Comparison of ENCODE assay signal across 13 cellular contexts in genomic region chr10:71277914-71278665, GRCh38.
"Had no signal": no experiment of that assay in that cellular context is flagged by ENCODE, and none has a peak within 500 bp of the region (broad histone marks: within the 10 kb centered on the region; RNA-seq: fewer than 3 reads in every experiment).

No MANE protein-coding gene starts in this region.

- H3K4me3 Mint-ChIP-seq: activated B cell treated with CpG ODN at 0.5 μM for 24 hours; activated CD4-positive, alpha-beta T cell treated with anti-CD3 and anti-CD28 coated beads, Interleukin-2, amount 10 ng/mL, durations not matched to agents 24 days and 14 days; activated CD8-positive, alpha-beta T cell treated with anti-CD3 and anti-CD28 coated beads for 36 hours; activated naive CD4-positive, alpha-beta T cell treated with anti-CD3 and anti-CD28 coated beads for 36 hours; activated T-cell treated with anti-CD3 and anti-CD28 coated beads, Interleukin-2, amount 50 U/mL, for 4 hours; naive thymus-derived CD8-positive, alpha-beta T cell; T-cell had no signal

- H3K36me3 Mint-ChIP-seq: naive thymus-derived CD8-positive, alpha-beta T cell; T-cell had no signal

- H3K27me3 Mint-ChIP-seq: activated CD4-positive, alpha-beta T cell treated with anti-CD3 and anti-CD28 coated beads, Interleukin-2, amount 10 ng/mL, durations not matched to agents 24 days and 14 days; activated CD8-positive, alpha-beta T cell treated with anti-CD3 and anti-CD28 coated beads for 36 hours; naive thymus-derived CD8-positive, alpha-beta T cell had no signal

- H3K27ac ChIP-seq: esophagus muscularis mucosa, tibial nerve had no signal

- H3K36me3 ChIP-seq: tibial nerve had no signal

- H3K4me3 ChIP-seq: esophagus muscularis mucosa, tibial nerve had no signal

- H3K9me3 ChIP-seq: esophagus muscularis mucosa, tibial nerve had no signal

- H3K27me3 ChIP-seq: esophagus muscularis mucosa, tibial nerve had no signal

- H3K27ac Mint-ChIP-seq: activated B cell treated with CpG ODN at 0.5 μM for 24 hours; activated CD4-positive, alpha-beta T cell treated with anti-CD3 and anti-CD28 coated beads, Interleukin-2, amount 10 ng/mL, durations not matched to agents 24 days and 14 days; activated CD8-positive, alpha-beta T cell treated with anti-CD3 and anti-CD28 coated beads for 36 hours; activated naive CD4-positive, alpha-beta T cell treated with anti-CD3 and anti-CD28 coated beads for 36 hours; naive thymus-derived CD8-positive, alpha-beta T cell; T-cell had no signal

- DNase-seq: activated B cell treated with CpG ODN at 0.5 μM for 24 hours; activated CD4-positive, alpha-beta T cell treated with anti-CD3 and anti-CD28 coated beads, Interleukin-2, amount 10 ng/mL, durations not matched to agents 24 days and 14 days; activated CD8-positive, alpha-beta T cell treated with anti-CD3 and anti-CD28 coated beads for 36 hours; activated naive CD4-positive, alpha-beta T cell treated with anti-CD3 and anti-CD28 coated beads for 36 hours; activated T-cell treated with anti-CD3 and anti-CD28 coated beads, Interleukin-2, amount 50 U/mL, for 4 hours; cortex of kidney; effector CD8-positive, alpha-beta T cell; naive thymus-derived CD8-positive, alpha-beta T cell; stimulated activated CD8-positive, alpha-beta memory T cell treated with anti-CD3 and anti-CD28 coated beads, Interleukin-4, amount 100 ng/mL, for 48 hours; stimulated activated naive CD4-positive, alpha-beta T cell; T-cell had no signal

- H3K4me1 Mint-ChIP-seq: activated B cell treated with CpG ODN at 0.5 μM for 24 hours had no signal

- H3K4me1 ChIP-seq: tibial nerve had no signal

- H3K9me3 Mint-ChIP-seq: activated B cell treated with CpG ODN at 0.5 μM for 24 hours; activated CD4-positive, alpha-beta T cell treated with anti-CD3 and anti-CD28 coated beads, Interleukin-2, amount 10 ng/mL, durations not matched to agents 24 days and 14 days; activated CD8-positive, alpha-beta T cell treated with anti-CD3 and anti-CD28 coated beads for 36 hours; activated naive CD4-positive, alpha-beta T cell treated with anti-CD3 and anti-CD28 coated beads for 36 hours; activated T-cell treated with anti-CD3 and anti-CD28 coated beads, Interleukin-2, amount 50 U/mL, for 4 hours; naive thymus-derived CD8-positive, alpha-beta T cell; T-cell had no signal

- ATAC-seq: activated CD8-positive, alpha-beta T cell treated with anti-CD3 and anti-CD28 coated beads for 36 hours; activated T-cell treated with anti-CD3 and anti-CD28 coated beads, Interleukin-2, amount 50 U/mL, for 4 hours; naive thymus-derived CD8-positive, alpha-beta T cell; T-cell had no signal
